ENCODE assay signal across 1 cellular context in the genomic region with DNA sequence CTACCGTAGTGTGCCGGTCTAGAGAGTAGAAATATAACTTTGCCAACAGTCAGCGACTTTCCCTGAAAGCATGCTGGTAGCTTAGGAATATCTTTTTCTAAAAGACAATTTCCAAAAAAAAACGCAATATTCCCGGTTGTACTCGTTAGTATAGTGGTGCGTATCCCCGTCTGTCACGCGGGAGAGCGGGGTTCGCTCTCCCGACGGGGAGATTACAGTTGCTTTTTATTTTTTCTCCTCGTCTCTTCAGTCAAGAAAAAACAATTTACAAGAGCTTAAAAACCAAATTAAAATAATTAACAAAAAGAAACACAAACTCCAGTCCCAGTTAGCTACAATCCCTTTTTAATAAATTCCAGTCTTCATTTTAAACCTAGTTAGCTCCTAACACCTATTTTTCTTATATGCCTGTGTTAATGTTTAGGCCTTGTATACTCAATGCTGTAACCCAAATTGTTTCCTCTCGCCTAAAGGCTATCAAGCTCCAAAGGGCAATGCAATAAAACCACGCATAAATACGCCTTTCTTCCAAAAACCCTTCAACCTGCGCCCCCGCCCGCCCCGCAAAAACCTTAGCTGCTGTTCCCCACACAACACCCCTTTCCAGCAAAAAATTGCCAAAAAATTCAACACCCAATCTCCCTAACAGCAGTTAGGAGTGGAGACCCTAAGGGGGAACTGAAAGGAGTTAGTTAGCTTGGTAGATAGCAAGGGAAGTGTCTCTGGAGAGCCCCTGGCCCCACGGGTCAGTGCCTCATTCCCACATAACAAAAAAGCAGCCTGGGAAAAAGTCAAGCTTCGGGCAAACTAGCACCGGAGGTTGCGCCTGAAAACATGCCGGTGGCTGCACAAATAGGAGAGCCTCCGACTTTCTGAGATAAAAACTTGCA.
TF ChIP-seq lines count a peak whose summit lies in the region.

No MANE protein-coding gene starts in this region.

TF ChIP-seq in A549, 52 proteins besides CTCF, POLR2A, EP300 and RAD21 (continued from another document):
- TF ChIP-seq, protein P1, sequence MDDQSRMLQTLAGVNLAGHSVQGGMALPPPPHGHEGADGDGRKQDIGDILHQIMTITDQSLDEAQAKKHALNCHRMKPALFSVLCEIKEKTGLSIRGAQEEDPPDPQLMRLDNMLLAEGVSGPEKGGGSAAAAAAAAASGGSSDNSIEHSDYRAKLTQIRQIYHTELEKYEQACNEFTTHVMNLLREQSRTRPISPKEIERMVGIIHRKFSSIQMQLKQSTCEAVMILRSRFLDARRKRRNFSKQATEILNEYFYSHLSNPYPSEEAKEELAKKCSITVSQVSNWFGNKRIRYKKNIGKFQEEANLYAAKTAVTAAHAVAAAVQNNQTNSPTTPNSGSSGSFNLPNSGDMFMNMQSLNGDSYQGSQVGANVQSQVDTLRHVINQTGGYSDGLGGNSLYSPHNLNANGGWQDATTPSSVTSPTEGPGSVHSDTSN (IDR thresholded peaks at IDR 0.05): no peak
- no peak for TF ChIP-seq NFE2L2 (conservative IDR thresholded peaks at IDR 0.05; ENCODE audit: low read length)
- TF ChIP-seq CHD2 (IDR thresholded peaks at IDR 0.05; ENCODE audit: low read length, partially characterized antibody): no peak
- no peak for TF ChIP-seq CBX8 (IDR thresholded peaks at IDR 0.05)
- TF ChIP-seq, protein P2, sequence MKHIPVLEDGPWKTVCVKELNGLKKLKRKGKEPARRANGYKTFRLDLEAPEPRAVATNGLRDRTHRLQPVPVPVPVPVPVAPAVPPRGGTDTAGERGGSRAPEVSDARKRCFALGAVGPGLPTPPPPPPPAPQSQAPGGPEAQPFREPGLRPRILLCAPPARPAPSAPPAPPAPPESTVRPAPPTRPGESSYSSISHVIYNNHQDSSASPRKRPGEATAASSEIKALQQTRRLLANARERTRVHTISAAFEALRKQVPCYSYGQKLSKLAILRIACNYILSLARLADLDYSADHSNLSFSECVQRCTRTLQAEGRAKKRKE (CRISPR knock-in tag; IDR thresholded peaks at IDR 0.05; ENCODE audit: low read depth): no peak
- no peak for TF ChIP-seq ELK1 (IDR thresholded peaks at IDR 0.05; ENCODE audit: low read depth, low read length)
- no peak for TF ChIP-seq SREBF2 (IDR thresholded peaks at IDR 0.05)
- TF ChIP-seq ZFP36 (IDR thresholded peaks at IDR 0.05; ENCODE audit: borderline replicate concordance, partially characterized antibody): no peak
- no peak for TF ChIP-seq TP53 (CRISPR knock-in tag; IDR thresholded peaks at IDR 0.05)
- no peak for TF ChIP-seq ZNF302 (CRISPR knock-in tag; IDR thresholded peaks at IDR 0.05)
- TF ChIP-seq KDM5A (IDR thresholded peaks at IDR 0.05): no peak
- TF ChIP-seq MAZ (IDR thresholded peaks at IDR 0.05; ENCODE audit: borderline replicate concordance, low read depth, low read length): no peak
- TF ChIP-seq RCOR1 (IDR thresholded peaks at IDR 0.05; ENCODE audit: low read depth, low read length): no peak
- TF ChIP-seq SMC3 (IDR thresholded peaks at IDR 0.05): no peak
- TF ChIP-seq JUNB (IDR thresholded peaks at IDR 0.05): no peak
- TF ChIP-seq CBX2 (IDR thresholded peaks at IDR 0.05; ENCODE audit: borderline replicate concordance, low read depth): no peak
- no peak for TF ChIP-seq HDAC2 (IDR thresholded peaks at IDR 0.05)
